ENCODE assay signal across 8 cellular contexts in genomic region chr7:33061282-33061928, GRCh38. TPM values are rescaled to one million over a fixed set of nuclear protein-coding genes. Genes with fewer than 3 reads are reported as not detected.
DNase-seq lines count a peak whose midpoint lies in the region; FAIRE-seq and TF ChIP-seq lines count a peak whose summit lies in the region.

No MANE protein-coding gene starts in this region.

- dilution Hi-C loops in keratinocyte (cut with MboI; ENCODE audit: extremely low pct_ligation_motif_present, low sequenced_read_pairs): no loop called here

- peak overlapping the region; percentile 89 for H3K9ac ChIP-seq in keratinocyte (ENCODE audit: control insufficient read depth, extremely low read depth, insufficient read depth, low read length)

- H3K27me3 Mint-ChIP-seq in activated T-cell treated with anti-CD3 and anti-CD28 coated beads, Interleukin-2, amount 50 U/mL, for 24 hours: no peaks in the 10 kb centered on the region
- H3K27me3 Mint-ChIP-seq in activated CD4-positive, alpha-beta memory T cell treated with anti-CD3 and anti-CD28 coated beads, Interleukin-2, amount 10 ng/mL, durations not matched to agents 7 days and 5 days: peaks cover 3% of the 10 kb centered on the region

- POLR2A ChIA-PET in activated CD4-positive, alpha-beta memory T cell treated with anti-CD3 and anti-CD28 coated beads, Interleukin-2, amount 10 ng/mL, durations not matched to agents 7 days and 5 days (lab: Charles Lee): interaction anchor here (0.9 to 5.5 kb wide), 11 partner anchors 8 to 566 kb away, joined by 3 to 60 read pairs (median 7); partner anchors contain the start of genes AVL9, KBTBD2 and RP9

- H3K9me1 ChIP-seq in keratinocyte (ENCODE audit: control insufficient read depth, extremely low read depth, insufficient read depth, low read length): no peaks in the 10 kb centered on the region

- H3K36me3 ChIP-seq in keratinocyte (ENCODE audit: control insufficient read depth in 2 of 2, extremely low read depth in 1 of 2, insufficient read depth in 2 of 2, low read length in 2 of 2) (no peaks in the 10 kb centered on the region), tibial artery (peaks cover 0 to 8% (median 0%) of the 10 kb centered on the region in 3 donors)

- intact Hi-C loops in tibial artery (cut with DNase I; ENCODE audit: low total_unique reads) (loop anchor here (10.0 kb wide), 1 partner anchor 567 kb away; the partner anchor contains the start of genes AVL9 and LSM5), head of caudate nucleus (cut with DNase I) (loop anchor here (5.0 kb wide), 2 partner anchors 66 to 119 kb away; partner anchors contain the start of gene BBS9)

- peaks cover 7% of the 10 kb centered on the region for H3K9me3 Mint-ChIP-seq in activated T-cell treated with anti-CD3 and anti-CD28 coated beads, Interleukin-2, amount 50 U/mL, for 24 hours
- H3K9me3 Mint-ChIP-seq in activated CD4-positive, alpha-beta memory T cell treated with anti-CD3 and anti-CD28 coated beads, Interleukin-2, amount 10 ng/mL, durations not matched to agents 7 days and 5 days: no peaks in the 10 kb centered on the region

- FAIRE-seq in keratinocyte (lab: Jason Lieb, UNC): no peak

- no peaks in the 10 kb centered on the region for H4K20me1 ChIP-seq in keratinocyte (ENCODE audit: control insufficient read depth, extremely low read depth, insufficient read depth, low read length)

- H3K4me1 ChIP-seq in keratinocyte (ENCODE audit: control insufficient read depth, extremely low read depth, insufficient read depth, low read length) (peaks cover 18% of the 10 kb centered on the region), tibial artery (peaks cover 0 to 20% (median 16%) of the 10 kb centered on the region in 4 donors)

- no peak overlapping the region for H2AFZ ChIP-seq in keratinocyte (ENCODE audit: control insufficient read depth, low read length)

- H3K4me2 ChIP-seq in keratinocyte (ENCODE audit: control insufficient read depth, extremely low read depth, insufficient read depth, low read depth, low read length): peak overlapping the region; percentile 91

- H3K36me3 Mint-ChIP-seq in activated T-cell treated with anti-CD3 and anti-CD28 coated beads, Interleukin-2, amount 50 U/mL, for 24 hours (ENCODE audit: low read depth): peaks cover 48% of the 10 kb centered on the region
- H3K36me3 Mint-ChIP-seq in activated CD4-positive, alpha-beta memory T cell treated with anti-CD3 and anti-CD28 coated beads, Interleukin-2, amount 10 ng/mL, durations not matched to agents 7 days and 5 days (ENCODE audit: low read depth): peaks cover 34% of the 10 kb centered on the region

- peaks cover 42% of the 10 kb centered on the region for H3K4me1 Mint-ChIP-seq in activated T-cell treated with anti-CD3 and anti-CD28 coated beads, Interleukin-2, amount 50 U/mL, for 24 hours (ENCODE audit: low read depth)
- H3K4me1 Mint-ChIP-seq in activated CD4-positive, alpha-beta memory T cell treated with anti-CD3 and anti-CD28 coated beads, Interleukin-2, amount 10 ng/mL, durations not matched to agents 7 days and 5 days: peaks cover 42% of the 10 kb centered on the region

- CTCF ChIA-PET in activated CD4-positive, alpha-beta memory T cell treated with anti-CD3 and anti-CD28 coated beads, Interleukin-2, amount 10 ng/mL, durations not matched to agents 7 days and 5 days (lab: Charles Lee): interaction anchor here (1.2 to 3.6 kb wide), 7 partner anchors 12 to 215 kb away, joined by 3 to 30 read pairs (median 8); partner anchors contain the start of gene RP9

- H3K4me3 Mint-ChIP-seq in activated T-cell treated with anti-CD3 and anti-CD28 coated beads, Interleukin-2, amount 50 U/mL, for 24 hours: peak overlapping the region; percentile 94
- peak overlapping the region; percentile 78 for H3K4me3 Mint-ChIP-seq in activated CD4-positive, alpha-beta memory T cell treated with anti-CD3 and anti-CD28 coated beads, Interleukin-2, amount 10 ng/mL, durations not matched to agents 7 days and 5 days

- H3K27me3 ChIP-seq in keratinocyte (ENCODE audit: control insufficient read depth, extremely low read depth, insufficient read depth, low read length): no peaks in the 10 kb centered on the region
- no peaks in the 10 kb centered on the region for H3K27me3 ChIP-seq in tibial artery

- TF ChIP-seq CTCF in keratinocyte (optimal IDR thresholded peaks at IDR 0.05 in 1 of 3, IDR thresholded peaks at IDR 0.05 in 1 of 3, conservative IDR thresholded peaks at IDR 0.05 in 1 of 3; ENCODE audit: extremely low read depth in 1 of 3, insufficient read depth in 2 of 3, low read length in 3 of 3): no peak
- no peak for TF ChIP-seq CTCF in tibial artery (IDR thresholded peaks at IDR 0.05)

- H3K4me3 ChIP-seq in keratinocyte (ENCODE audit: control insufficient read depth in 2 of 3, extremely low read depth in 1 of 3, insufficient read depth in 2 of 3, low read depth in 1 of 3, low read length in 3 of 3): peak overlapping the region; percentile 53 to 98 (median 89)
- H3K4me3 ChIP-seq in tibial artery: peak overlapping the region; percentile 78 to 85

- no peaks in the 10 kb centered on the region for H3K9me3 ChIP-seq in keratinocyte (ENCODE audit: control insufficient read depth, low read depth, low read length)
- H3K9me3 ChIP-seq in tibial artery: peaks cover 0 to 8% (median 7%) of the 10 kb centered on the region in 3 donors

- H3K79me2 ChIP-seq in keratinocyte (ENCODE audit: control insufficient read depth, insufficient read depth, low read length): peaks cover 59% of the 10 kb centered on the region

- DNase-seq in activated T-cell treated with anti-CD3 and anti-CD28 coated beads, Interleukin-2, amount 50 U/mL, for 24 hours: no peak
- no peak for DNase-seq in activated T-cell treated with anti-CD3 and anti-CD28 coated beads, Interleukin-2, amount 50 U/mL, for 1 hour
- DNase-seq in activated CD4-positive, alpha-beta memory T cell treated with anti-CD3 and anti-CD28 coated beads, Interleukin-2, amount 10 ng/mL, durations not matched to agents 7 days and 5 days: no peak
- DNase-seq in keratinocyte (ENCODE audit: low read depth, low spot score) (no peak), tibial artery (no peak), foreskin melanocyte (no peak), head of caudate nucleus (no peak), HCEC 1CT (no peak)

- H3K27ac ChIP-seq in keratinocyte (ENCODE audit: control insufficient read depth, insufficient read depth, low read length): peak overlapping the region; percentile 87
- peak overlapping the region in 1 of 2 donors; percentile 96 for H3K27ac ChIP-seq in tibial artery

- peak overlapping the region; percentile 90 for H3K27ac Mint-ChIP-seq in activated T-cell treated with anti-CD3 and anti-CD28 coated beads, Interleukin-2, amount 50 U/mL, for 24 hours
- peak overlapping the region; percentile 84 for H3K27ac Mint-ChIP-seq in activated CD4-positive, alpha-beta memory T cell treated with anti-CD3 and anti-CD28 coated beads, Interleukin-2, amount 10 ng/mL, durations not matched to agents 7 days and 5 days

RNA-seq across cellular contexts. Expression of gene NT5C3A, which starts 1.2 kb away (rescaled TPM):
- 10 to 100 TPM; 86.9 to 89.6 TPM for total RNA-seq in activated CD4-positive, alpha-beta memory T cell treated with anti-CD3 and anti-CD28 coated beads, Interleukin-2, amount 10 ng/mL, durations not matched to agents 7 days and 5 days
- 12.6 to 30.5 TPM (median 16.2 TPM) in 3 replicates for polyA plus RNA-seq in keratinocyte
- polyA plus RNA-seq in keratinocyte (2011; ENCODE audit: low read depth): 40.9 TPM
- 10.7 and 18.9 TPM in 2 replicates for polyA plus RNA-seq in keratinocyte (2011; cell fraction: cytosol; rRNA removed)
- 9.9 and 19.1 TPM in 2 replicates for polyA plus RNA-seq in keratinocyte (2011; cell fraction: nucleus; rRNA removed)
- 18.7 and 21.6 TPM in 2 replicates for polyA plus RNA-seq in keratinocyte (2012; ENCODE audit: low replicate concordance)
- polyA minus RNA-seq in keratinocyte: 0.82 to 8.4 TPM (median 1.9 TPM) in 3 replicates
- 4.6 TPM for polyA minus RNA-seq in keratinocyte (2011; cell fraction: cytosol; rRNA and poly(A)+ RNA removed)
- 5.7 and 8.9 TPM in 2 replicates for polyA minus RNA-seq in keratinocyte (2011; cell fraction: nucleus; rRNA and poly(A)+ RNA removed)

RNA-seq across cellular contexts. Expression of gene RP9, which starts 47.8 kb away (rescaled TPM):
- total RNA-seq in activated CD4-positive, alpha-beta memory T cell treated with anti-CD3 and anti-CD28 coated beads, Interleukin-2, amount 10 ng/mL, durations not matched to agents 7 days and 5 days: 10 to 100 TPM in 1 of 2 experiments, 1 to 10 TPM in 1; 9.7 to 11.5 TPM
- polyA plus RNA-seq in keratinocyte: 11.1 to 20.6 TPM (median 17.4 TPM) in 3 replicates
- polyA plus RNA-seq in keratinocyte (2011; ENCODE audit: low read depth): 18.6 TPM
- polyA plus RNA-seq in keratinocyte (2011; cell fraction: cytosol; rRNA removed): 10.6 and 14.8 TPM in 2 replicates
- 8.6 and 13.1 TPM in 2 replicates for polyA plus RNA-seq in keratinocyte (2011; cell fraction: nucleus; rRNA removed)
- 9.9 and 20.8 TPM in 2 replicates for polyA plus RNA-seq in keratinocyte (2012; ENCODE audit: low replicate concordance)
- polyA minus RNA-seq in keratinocyte: 2.9 to 4.6 TPM (median 4.3 TPM) in 3 replicates
- polyA minus RNA-seq in keratinocyte (2011; cell fraction: cytosol; rRNA and poly(A)+ RNA removed): 10.2 TPM
- 2.4 and 2.9 TPM in 2 replicates for polyA minus RNA-seq in keratinocyte (2011; cell fraction: nucleus; rRNA and poly(A)+ RNA removed)
